ENCODE assay signal across 16 cellular contexts in genomic region chr10:60409202-60409601, GRCh38. TPM values are rescaled to one million over a fixed set of nuclear protein-coding genes. Genes with fewer than 3 reads are reported as not detected.
DNase-seq lines count a peak whose midpoint lies in the region; ATAC-seq and TF ChIP-seq lines count a peak whose summit lies in the region.
"Had no signal": no experiment of that assay in that cellular context is flagged by ENCODE, and none has a peak within 500 bp of the region (broad histone marks: within the 10 kb centered on the region; RNA-seq: fewer than 3 reads in every experiment).

No MANE protein-coding gene starts in this region.

- CTCF ChIA-PET in IMR-90 (lab: Yijun Ruan, JAX): no interaction called here

- peak overlapping the region; percentile 89 for H3K4ac ChIP-seq in IMR-90 (ENCODE audit: low read depth, low read length)

- intact Hi-C loops in IMR-90 (cut with micrococcal nuclease): loop anchor here (2.0 kb wide), 1 partner anchor 24 kb away; no protein-coding TSS in a partner anchor

- H2BK20ac ChIP-seq in IMR-90 (ENCODE audit: low read depth, low read length): peak overlapping the region; percentile 94

- no peaks in the 10 kb centered on the region for H3K79me1 ChIP-seq in IMR-90 (ENCODE audit: low read depth in 1 of 2, low read length in 2 of 2)

- BruUV-seq in IMR-90 (replicated peaks; lab: Mats Ljungman, UMichigan): no TSS peak

- H2AK5ac ChIP-seq in IMR-90 (ENCODE audit: low read depth, low read length): no peak overlapping the region

- H3K9me1 ChIP-seq in IMR-90 (ENCODE audit: insufficient read depth, low read length): peaks cover 16% of the 10 kb centered on the region

- peak overlapping the region; percentile 74 for H3K4me2 ChIP-seq in IMR-90 (ENCODE audit: low read depth, low read length)
- H3K4me2 ChIP-seq: BLaER1 treated with 17β-estradiol and CSF1 and Interleukin-3, amounts not matched to agents 10 nM and 100 nM had no signal

- H3K27me3 ChIP-seq in IMR-90 (ENCODE audit: control insufficient read depth, insufficient read depth, low read length) (no peaks in the 10 kb centered on the region), WERI-Rb-1 (ENCODE audit: insufficient read depth, low read depth, severe bottlenecking) (no peaks in the 10 kb centered on the region)
- H3K27me3 ChIP-seq: BLaER1 treated with 17β-estradiol and CSF1 and Interleukin-3, amounts not matched to agents 10 nM and 100 nM had no signal

- H3K23ac ChIP-seq in IMR-90 (ENCODE audit: low read depth, low read length): peak overlapping the region; percentile 82; the same call in 1 of the 2 replicates

- H3K9me3 ChIP-seq in IMR-90 (ENCODE audit: control insufficient read depth, insufficient read depth, low read length) (no peaks in the 10 kb centered on the region), WERI-Rb-1 (ENCODE audit: severe bottlenecking) (no peaks in the 10 kb centered on the region)
- H3K9me3 ChIP-seq: BLaER1 treated with 17β-estradiol and CSF1 and Interleukin-3, amounts not matched to agents 10 nM and 100 nM; Caco-2 had no signal

- H3K14ac ChIP-seq in IMR-90 (replicated peaks; ENCODE audit: low read depth, low read length): peak overlapping the region; percentile 85

- TF ChIP-seq POLR2A in IMR-90 (IDR thresholded peaks at IDR 0.05; ENCODE audit: low read depth, low read length): no peak

- H3K36me3 ChIP-seq in IMR-90 (ENCODE audit: control insufficient read depth, insufficient read depth, low read length) (no peaks in the 10 kb centered on the region), WERI-Rb-1 (no peaks in the 10 kb centered on the region)
- H3K36me3 ChIP-seq: BLaER1 treated with 17β-estradiol and CSF1 and Interleukin-3, amounts not matched to agents 10 nM and 100 nM had no signal

- DNase-seq in IMR-90: peak; percentile 75
- DNase-seq in fibroblast of peridontal ligament (ENCODE audit: extremely low read depth): peak; percentile 36
- no peak for DNase-seq in medulla oblongata (ENCODE audit: extremely low spot score)
- no peak for DNase-seq in NCI-H2227 treated with DMSO at 0.1 percent for 48 hours (lab: John Stamatoyannopoulos, UW)
- no peak for DNase-seq in WERI-Rb-1
- DNase-seq: 8988T; ACHN; AML-193; Caco-2; Calu3; CD4-positive, alpha-beta T cell; CD8-positive, alpha-beta T cell; DMS79 treated with DMSO at 0.1 percent for 48 hours; GF-D8 had no signal

- no peak overlapping the region for H2AK9ac ChIP-seq in IMR-90 (replicated peaks; ENCODE audit: low read depth, low read length, poor library complexity)

- H2BK5ac ChIP-seq in IMR-90 (ENCODE audit: low read depth, low read length, poor library complexity, severe bottlenecking): peak overlapping the region; percentile 76

- TF ChIP-seq CTCF in IMR-90 (conservative IDR thresholded peaks at IDR 0.05; ENCODE audit: low read depth, low read length) (no peak), WERI-Rb-1 (IDR thresholded peaks at IDR 0.05; ENCODE audit: low read depth, low read length) (no peak)

- H3K56ac ChIP-seq in IMR-90 (ENCODE audit: extremely low read depth, insufficient read depth, low read length): peak overlapping the region; percentile 67; the same call in 1 of the 2 replicates

- in situ Hi-C loops in IMR-90 (cut with MboI; ENCODE audit: low sequenced_read_pairs): loop anchor here (25.0 kb wide), 1 partner anchor 522 kb away; no protein-coding TSS in a partner anchor

- H4K5ac ChIP-seq in IMR-90 (ENCODE audit: low read depth, low read length): peak overlapping the region; percentile 90

- ATAC-seq in IMR-90 (ENCODE audit: low read depth): peak; percentile 80
- ATAC-seq: CD8-positive, alpha-beta T cell had no signal

- TF ChIP-seq RAD21 in IMR-90 (IDR thresholded peaks at IDR 0.05; ENCODE audit: low read length): no peak

- H3K4me1 ChIP-seq in IMR-90 (ENCODE audit: control insufficient read depth, insufficient read depth, low read length): peaks cover 16% of the 10 kb centered on the region
- H3K4me1 ChIP-seq: BLaER1 treated with 17β-estradiol and CSF1 and Interleukin-3, amounts not matched to agents 10 nM and 100 nM had no signal

- H2BK15ac ChIP-seq in IMR-90 (ENCODE audit: low read depth, low read length): peak overlapping the region; percentile 93; the same call in 1 of the 3 replicates

- H3K4me3 ChIP-seq in IMR-90 (ENCODE audit: insufficient read depth, low read depth, low read length) (no peak overlapping the region), WERI-Rb-1 (ENCODE audit: low read depth, low read length) (no peak overlapping the region)
- H3K4me3 ChIP-seq: BLaER1 treated with 17β-estradiol and CSF1 and Interleukin-3, amounts not matched to agents 10 nM and 100 nM had no signal

- no CpG with 5 or more reads among the region's 2 CpGs for WGBS in IMR-90 (ENCODE audit: extremely low coverage in 2 of 2, insufficient read length in 1 of 2), 2 experiments

- H4K20me1 ChIP-seq in IMR-90 (ENCODE audit: insufficient read depth, low read length): no peaks in the 10 kb centered on the region
- H4K20me1 ChIP-seq: BLaER1 treated with 17β-estradiol and CSF1 and Interleukin-3, amounts not matched to agents 10 nM and 100 nM had no signal

- H2BK120ac ChIP-seq in IMR-90 (ENCODE audit: low read depth, low read length): peak overlapping the region; percentile 96

- H3K9ac ChIP-seq in IMR-90 (ENCODE audit: low read depth, low read length): no peak overlapping the region
- H3K9ac ChIP-seq: BLaER1 treated with 17β-estradiol and CSF1 and Interleukin-3, amounts not matched to agents 10 nM and 100 nM had no signal

- H2AFZ ChIP-seq in IMR-90 (replicated peaks; ENCODE audit: low read length, poor library complexity): peak overlapping the region; percentile 71

- peak overlapping the region; percentile 97 for H3K18ac ChIP-seq in IMR-90 (ENCODE audit: low read depth, low read length)

- POLR2A ChIA-PET in IMR-90 (lab: Charles Lee; ENCODE audit: unreplicated experiment): no interaction called here

- peak overlapping the region; percentile 92 for H4K91ac ChIP-seq in IMR-90 (ENCODE audit: insufficient read depth, low read depth, low read length)

- dilution Hi-C loops in IMR-90 (cut with HindIII; ENCODE audit: low sequenced_read_pairs, unreplicated experiment): no loop called here

- peak overlapping the region; percentile 72; the same call in 1 of the 2 replicates for H3K27ac ChIP-seq in IMR-90 (ENCODE audit: insufficient read depth, low read length)
- H3K27ac ChIP-seq in WERI-Rb-1: no peak overlapping the region
- H3K27ac ChIP-seq: BLaER1 treated with 17β-estradiol and CSF1 and Interleukin-3, amounts not matched to agents 10 nM and 100 nM; C4-2B had no signal

- peak overlapping the region; percentile 58 to 79; a peak in 3 of 4 replicates for H4K8ac ChIP-seq in IMR-90 (ENCODE audit: low read depth in 2 of 2, low read length in 2 of 2)

TF ChIP-seq in IMR-90, 13 proteins besides CTCF, POLR2A, EP300 and RAD21:
- no peak for TF ChIP-seq USF2 (IDR thresholded peaks at IDR 0.05; ENCODE audit: low read depth, low read length)
- TF ChIP-seq SMC3 (IDR thresholded peaks at IDR 0.05; ENCODE audit: low read depth, low read length): no peak
TF ChIP-seq in IMR-90: peak in this region for 0.

RNA-seq across cellular contexts. Expression of gene ANK3, which starts 19.5 kb away (rescaled TPM):
- 1.7 and 1.8 TPM in 2 replicates for total RNA-seq in IMR-90 (2012; rRNA removed)
- polyA plus RNA-seq in IMR-90 (2012; rRNA removed): 0.55 and 0.63 TPM in 2 replicates
- polyA plus RNA-seq in IMR-90 (2012; cell fraction: cytosol; rRNA removed): 0.11 and 0.47 TPM in 2 replicates
- 0.18 and 1.1 TPM in 2 replicates for polyA plus RNA-seq in IMR-90 (2012; cell fraction: nucleus; rRNA removed; ENCODE audit: low replicate concordance)

Comparison
In these comparisons a context has a peak if more than half of its experiments do, and no peak if none do; other contexts are left out.
1. DNase-seq: peak in IMR-90 (single experiment) and fibroblast of peridontal ligament (single experiment); none in medulla oblongata (single experiment), NCI-H2227 treated with DMSO at 0.1 percent for 48 hours (single experiment) and WERI-Rb-1 (single experiment).